7 cellular contexts compared by ENCODE assay signal in genomic region chr11:88844956-88845355, GRCh38.
DNase-seq lines count a peak whose midpoint lies in the region; ATAC-seq and TF ChIP-seq lines count a peak whose summit lies in the region.
"Not testable (repeated sequence)": the region's sequence is repeated elsewhere in the genome, so short reads cannot be mapped to it uniquely, and the experiment has no call there.

No MANE protein-coding gene starts in this region.

- H3K4me1 ChIP-seq in BLaER1 (peaks cover 21% of the 10 kb centered on the region), DND-41 (ENCODE audit: insufficient read depth, low read length) (peaks cover 63% of the 10 kb centered on the region)

- not testable (repeated sequence) for H3K27me3 ChIP-seq in BLaER1; DND-41 (ENCODE audit: insufficient read depth, low read length, poor library complexity)

- TF ChIP-seq CTCF in DND-41 (IDR thresholded peaks at IDR 0.05; ENCODE audit: borderline replicate concordance, extremely low read depth, low read length, poor library complexity, severe bottlenecking) = not testable (repeated sequence)

- intact Hi-C loops in activated CD4-positive, alpha-beta memory T cell treated with anti-CD3 and anti-CD28 coated beads for 36 hours (cut with micrococcal nuclease) = loop anchor here (5.0 to 10.0 kb wide), 2 partner anchors 33 to 490 kb away; no protein-coding TSS in a partner anchor

- H3K4me3 ChIP-seq in BLaER1 = not testable (repeated sequence)
- peak overlapping the region in 1 of 2 experiments; percentile 31; a peak in 1 of 4 replicates for H3K4me3 ChIP-seq in DND-41 (ENCODE audit: low read depth in 1 of 2, low read length in 2 of 2)

- H3K9me3 Mint-ChIP-seq in T-cell; activated CD4-positive, alpha-beta memory T cell treated with anti-CD3 and anti-CD28 coated beads for 36 hours; activated T-cell treated with anti-CD3 and anti-CD28 coated beads, Interleukin-2, amount 50 U/mL, for 72 hours; activated naive CD4-positive, alpha-beta T cell treated with anti-CD3 and anti-CD28 coated beads, Interleukin-2, amount 50 U/mL, for 24 hours: not testable (repeated sequence)
- peaks cover 2 to 27% (median 6%) of the 10 kb centered on the region in 6 donors for H3K9me3 Mint-ChIP-seq in immature natural killer cell

- ATAC-seq in DND-41 (ENCODE audit: insufficient read depth, low read depth) = peak; percentile 66
- ATAC-seq in T-cell (replicated peaks in 1 of 4) = peak; percentile 18 to 48 (median 40)
- ATAC-seq in activated T-cell treated with anti-CD3 and anti-CD28 coated beads, Interleukin-2, amount 50 U/mL, for 72 hours (replicated peaks in 1 of 2) = peak; percentile 31 to 35

- H3K36me3 ChIP-seq in BLaER1; DND-41 (ENCODE audit: insufficient read depth, low read length): not testable (repeated sequence)

- H3K27me3 Mint-ChIP-seq in T-cell; activated CD4-positive, alpha-beta memory T cell treated with anti-CD3 and anti-CD28 coated beads for 36 hours; activated T-cell treated with anti-CD3 and anti-CD28 coated beads, Interleukin-2, amount 50 U/mL, for 72 hours (ENCODE audit: low read depth); activated naive CD4-positive, alpha-beta T cell treated with anti-CD3 and anti-CD28 coated beads, Interleukin-2, amount 50 U/mL, for 24 hours; immature natural killer cell (ENCODE audit: low read depth in 3 of 3): not testable (repeated sequence)

- peak overlapping the region; percentile 89 to 92 for H3K27ac Mint-ChIP-seq in T-cell
- peak overlapping the region; percentile 25 for H3K27ac Mint-ChIP-seq in activated CD4-positive, alpha-beta memory T cell treated with anti-CD3 and anti-CD28 coated beads for 36 hours
- H3K27ac Mint-ChIP-seq in activated T-cell treated with anti-CD3 and anti-CD28 coated beads, Interleukin-2, amount 50 U/mL, for 72 hours = peak overlapping the region; percentile 60
- H3K27ac Mint-ChIP-seq in activated naive CD4-positive, alpha-beta T cell treated with anti-CD3 and anti-CD28 coated beads, Interleukin-2, amount 50 U/mL, for 24 hours = peak overlapping the region; percentile 96
- H3K27ac Mint-ChIP-seq in immature natural killer cell = peak overlapping the region in 2 of 6 donors; percentile 74 to 85

- not testable (repeated sequence) for H4K20me1 ChIP-seq in BLaER1; DND-41 (ENCODE audit: insufficient read depth, low read length)

- not testable (repeated sequence) for H3K79me2 ChIP-seq in DND-41 (ENCODE audit: insufficient read depth, low read length)

- peak overlapping the region; percentile 39; the same call in 1 of the 2 replicates for H2AFZ ChIP-seq in DND-41 (ENCODE audit: low read depth, low read length)

- POLR2A ChIA-PET in T-cell (lab: Charles Lee); activated CD4-positive, alpha-beta memory T cell treated with anti-CD3 and anti-CD28 coated beads for 36 hours (lab: Charles Lee): not testable (repeated sequence)

- H3K4me1 Mint-ChIP-seq in T-cell (peaks cover 54 to 59% (median 59%) of the 10 kb centered on the region in 3 donors), immature natural killer cell (peaks cover 28% of the 10 kb centered on the region in 2 donors)
- peaks cover 43% of the 10 kb centered on the region for H3K4me1 Mint-ChIP-seq in activated CD4-positive, alpha-beta memory T cell treated with anti-CD3 and anti-CD28 coated beads for 36 hours (ENCODE audit: low read depth)
- H3K4me1 Mint-ChIP-seq in activated T-cell treated with anti-CD3 and anti-CD28 coated beads, Interleukin-2, amount 50 U/mL, for 72 hours (ENCODE audit: low read depth) = peaks cover 57% of the 10 kb centered on the region
- peaks cover 66% of the 10 kb centered on the region for H3K4me1 Mint-ChIP-seq in activated naive CD4-positive, alpha-beta T cell treated with anti-CD3 and anti-CD28 coated beads, Interleukin-2, amount 50 U/mL, for 24 hours

- DNase-seq in DND-41 (peak; percentile 78), T-cell (peak in 24 of 34 experiments; percentile 0 to 37 (median 13)), immature natural killer cell (peak in 2 of 3 donors; percentile 5 to 14)
- DNase-seq in activated CD4-positive, alpha-beta memory T cell treated with anti-CD3 and anti-CD28 coated beads for 36 hours = peak; percentile 10
- DNase-seq in activated T-cell treated with anti-CD3 and anti-CD28 coated beads, Interleukin-2, amount 50 U/mL, for 72 hours = peak in 1 of 2 donors; percentile 3

- not testable (repeated sequence) for H3K9me3 ChIP-seq in BLaER1; DND-41 (ENCODE audit: insufficient read depth, low read length, severe bottlenecking)

- H3K4me3 Mint-ChIP-seq in T-cell = peak overlapping the region; percentile 60 to 65 (median 65)
- not testable (repeated sequence) for H3K4me3 Mint-ChIP-seq in activated CD4-positive, alpha-beta memory T cell treated with anti-CD3 and anti-CD28 coated beads for 36 hours
- peak overlapping the region in 1 of 2 donors; percentile 44 for H3K4me3 Mint-ChIP-seq in activated T-cell treated with anti-CD3 and anti-CD28 coated beads, Interleukin-2, amount 50 U/mL, for 72 hours
- peak overlapping the region; percentile 72 for H3K4me3 Mint-ChIP-seq in activated naive CD4-positive, alpha-beta T cell treated with anti-CD3 and anti-CD28 coated beads, Interleukin-2, amount 50 U/mL, for 24 hours
- H3K4me3 Mint-ChIP-seq in immature natural killer cell = peak overlapping the region; percentile 16 to 61 (median 40)

- H3K4me2 ChIP-seq in BLaER1 (peak overlapping the region; percentile 42), DND-41 (ENCODE audit: insufficient read depth, low read length) (peak overlapping the region; percentile 50)

- not testable (repeated sequence) for H3K27ac ChIP-seq in BLaER1
- peak overlapping the region; percentile 94 for H3K27ac ChIP-seq in DND-41 (ENCODE audit: low read length)

- H3K9ac ChIP-seq in BLaER1 = not testable (repeated sequence)
- peak overlapping the region; percentile 54 for H3K9ac ChIP-seq in DND-41 (ENCODE audit: low read depth, low read length)

- not testable (repeated sequence) for H3K36me3 Mint-ChIP-seq in T-cell; activated CD4-positive, alpha-beta memory T cell treated with anti-CD3 and anti-CD28 coated beads for 36 hours; activated T-cell treated with anti-CD3 and anti-CD28 coated beads, Interleukin-2, amount 50 U/mL, for 72 hours (ENCODE audit: insufficient read depth in 2 of 2); activated naive CD4-positive, alpha-beta T cell treated with anti-CD3 and anti-CD28 coated beads, Interleukin-2, amount 50 U/mL, for 24 hours; immature natural killer cell

- CTCF ChIA-PET in T-cell (lab: Charles Lee); activated CD4-positive, alpha-beta memory T cell treated with anti-CD3 and anti-CD28 coated beads for 36 hours (lab: Charles Lee): not testable (repeated sequence)
